28 cellular contexts compared by ENCODE assay signal in the genomic region with DNA sequence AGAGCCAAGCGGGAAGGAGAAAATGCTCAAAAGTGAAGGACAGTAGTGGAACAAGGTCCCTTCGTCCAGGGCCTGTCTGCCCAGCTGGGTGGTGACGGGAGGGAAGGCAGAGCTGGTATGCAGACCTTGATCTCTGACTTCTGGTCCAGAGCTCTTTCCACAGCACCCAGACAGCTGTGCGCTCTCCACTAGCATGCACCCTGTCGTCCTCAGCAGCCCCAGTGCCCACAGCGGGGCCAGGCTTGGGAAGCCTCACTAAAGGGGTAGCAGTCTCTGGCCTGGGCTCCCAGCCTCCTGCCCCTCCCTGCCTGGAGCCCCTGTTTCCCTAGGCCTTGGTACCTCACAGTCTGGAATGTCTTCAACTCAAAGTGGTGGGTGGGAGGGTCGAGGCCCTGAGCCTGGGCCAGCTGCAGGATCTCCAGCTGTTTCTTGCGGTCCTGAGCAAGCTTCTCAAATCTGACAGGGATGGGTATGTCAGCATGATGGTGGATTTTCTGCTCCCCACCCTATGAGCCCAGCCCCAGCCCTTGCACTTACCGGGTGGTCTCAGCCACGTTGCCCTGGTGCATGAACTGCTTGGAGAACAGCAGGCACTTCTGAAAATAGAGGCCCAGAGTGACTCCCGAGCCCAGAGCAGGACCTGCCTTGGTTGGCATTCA.
"Had no signal": no experiment of that assay in that cellular context is flagged by ENCODE, and none has a peak within 500 bp of the region (broad histone marks: within the 10 kb centered on the region; RNA-seq: fewer than 3 reads in every experiment).

No MANE protein-coding gene starts in this region.

- H3K4me1 ChIP-seq: colonic mucosa, gastroesophageal sphincter, parathyroid adenoma, spleen, suprapubic skin, tibial artery had no signal

- H3K4me3 ChIP-seq: cardiac muscle cell, colonic mucosa, gastroesophageal sphincter, hepatocyte, left ventricle myocardium inferior, lung, mucosa of descending colon, spleen, suprapubic skin, tibial artery had no signal

- H3K4me1 Mint-ChIP-seq: activated CD4-positive, alpha-beta T cell treated with anti-CD3 and anti-CD28 coated beads for 36 hours had no signal

- H3K9me3 ChIP-seq: colonic mucosa, gastroesophageal sphincter, left ventricle myocardium inferior, mucosa of descending colon, spleen, suprapubic skin, tibial artery had no signal

- H3K9ac ChIP-seq: parathyroid adenoma had no signal

- DNase-seq: activated CD4-positive, alpha-beta T cell treated with anti-CD3 and anti-CD28 coated beads for 36 hours; activated CD4-positive, alpha-beta T cell treated with anti-CD3 and anti-CD28 coated beads, Interleukin-2, amount 50 U/mL, for 4 hours; activated CD4-positive, CD25-positive, alpha-beta regulatory T cell; activated gamma-delta T cell; activated naive CD4-positive, alpha-beta T cell treated with anti-CD3 and anti-CD28 coated beads, Interleukin-2, amount 50 U/mL, for 16 hours; activated T-cell treated with anti-CD3 and anti-CD28 coated beads for 4 hours; anterior cingulate cortex; cerebellar nuclear complex; colonic mucosa; effector CD8-positive, alpha-beta T cell; islet precursor cell; left ventricle myocardium inferior; mesendoderm; mucosa of descending colon; nucleus accumbens; right cardiac atrium; spleen; stimulated activated naive CD4-positive, alpha-beta T cell; T-helper 1 cell; tibial artery had no signal

- H2AFZ ChIP-seq: hepatocyte, parathyroid adenoma had no signal

- H3K9me3 Mint-ChIP-seq: activated T-helper 1 cell treated with anti-CD3 and anti-CD28 coated beads, Interleukin-12 subunit alpha, Interleukin-12 subunit beta, Interleukin-2, Interleukin-4 antibody, amounts not matched to agents 30 ng/mL and 10 ng/mL and 1 ng/mL, durations not matched to agents 14 hours and 24 hours and 36 hours; natural killer cell treated with Interleukin-12 subunit alpha and Interleukin-12 subunit beta and Interleukin-15 and Interleukin-18, amount 100 ng/mL, for 72 hours had no signal

- H3K4me3 Mint-ChIP-seq: activated CD4-positive, alpha-beta T cell treated with anti-CD3 and anti-CD28 coated beads for 36 hours; activated T-helper 1 cell treated with anti-CD3 and anti-CD28 coated beads, Interleukin-12 subunit alpha, Interleukin-12 subunit beta, Interleukin-2, Interleukin-4 antibody, amounts not matched to agents 30 ng/mL and 10 ng/mL and 1 ng/mL, durations not matched to agents 14 hours and 24 hours and 36 hours; natural killer cell treated with Interleukin-12 subunit alpha and Interleukin-12 subunit beta and Interleukin-15 and Interleukin-18, amount 100 ng/mL, for 72 hours had no signal

- H3K4me2 ChIP-seq: hepatocyte had no signal

- H3K27ac Mint-ChIP-seq: activated T-helper 1 cell treated with anti-CD3 and anti-CD28 coated beads, Interleukin-12 subunit alpha, Interleukin-12 subunit beta, Interleukin-2, Interleukin-4 antibody, amounts not matched to agents 30 ng/mL and 10 ng/mL and 1 ng/mL, durations not matched to agents 14 hours and 24 hours and 36 hours had no signal

- H3K27me3 Mint-ChIP-seq: activated CD4-positive, alpha-beta T cell treated with anti-CD3 and anti-CD28 coated beads for 36 hours; natural killer cell treated with Interleukin-12 subunit alpha and Interleukin-12 subunit beta and Interleukin-15 and Interleukin-18, amount 100 ng/mL, for 72 hours had no signal

- H3K79me2 ChIP-seq: hepatocyte, parathyroid adenoma had no signal

- H3K27ac ChIP-seq: cardiac muscle cell, colonic mucosa, gastroesophageal sphincter, hepatocyte, left ventricle myocardium inferior, parathyroid adenoma, spleen, suprapubic skin, tibial artery had no signal

- H3K27me3 ChIP-seq: cardiac muscle cell, colonic mucosa, gastroesophageal sphincter, hepatocyte, spleen, suprapubic skin, tibial artery had no signal

- ATAC-seq: activated CD4-positive, alpha-beta T cell treated with anti-CD3 and anti-CD28 coated beads for 36 hours; gastroesophageal sphincter; mucosa of descending colon; natural killer cell treated with Interleukin-12 subunit alpha and Interleukin-12 subunit beta and Interleukin-15 and Interleukin-18, amount 100 ng/mL, for 72 hours; right cardiac atrium had no signal
